26 cellular contexts compared by ENCODE assay signal in the genomic region with DNA sequence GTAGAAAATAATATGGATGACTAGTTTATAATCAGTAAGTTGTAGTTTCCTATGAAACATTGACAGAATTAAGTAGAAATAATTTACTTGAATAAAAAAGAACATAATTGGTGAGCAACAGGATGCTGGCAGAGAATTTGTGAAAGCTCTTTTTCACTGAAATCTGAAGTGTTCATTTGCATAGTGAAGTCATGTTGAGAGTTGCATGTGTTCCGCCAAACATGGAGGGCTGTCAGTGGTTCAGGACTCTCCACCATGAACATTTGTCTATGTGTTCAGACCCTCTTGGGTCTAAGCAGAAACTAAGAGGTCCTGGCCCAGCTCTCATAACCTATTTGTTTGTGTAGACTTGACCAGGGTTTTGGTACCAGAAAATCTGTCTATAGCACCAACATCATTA.
"Had no signal": no experiment of that assay in that cellular context is flagged by ENCODE, and none has a peak within 500 bp of the region (broad histone marks: within the 10 kb centered on the region; RNA-seq: fewer than 3 reads in every experiment).

No MANE protein-coding gene starts in this region.

- H3K9me3 ChIP-seq: MG63, Peyer's patch, SJSA1, SK-N-SH had no signal

- ATAC-seq: HepG2, T-cell had no signal

- H3K27me3 Mint-ChIP-seq: T-cell had no signal

- H3K4me1 ChIP-seq: Peyer's patch, SJSA1 had no signal

- H3K27ac ChIP-seq: PC-9, Peyer's patch, SJSA1 had no signal

- H3K4me3 Mint-ChIP-seq: T-cell; T-helper 1 cell treated with Interleukin-12 subunit alpha and Interleukin-12 subunit beta and Interleukin-4 antibody, amounts not matched to agents 30 μg/mL and 1 μg/mL, for 36 hours had no signal

- H3K27me3 ChIP-seq: MG63, Peyer's patch, SJSA1 had no signal

- H3K36me3 ChIP-seq: MG63, Peyer's patch, SJSA1 had no signal

- DNase-seq: IMR-90; Karpas-422; KG1; MG63; NCI-H1436; NCI-H187; NCI-H2029; NCI-H2081 treated with DMSO at 0.1 percent for 48 hours; NCI-H2171; NCI-H226; NCI-H446; NCI-H510A; NCI-H524 treated with DMSO at 0.1 percent for 48 hours; NK-92 treated with Interleukin-12 subunit alpha and Interleukin-12 subunit beta, amount 100 ng/mL, for 24 hours; OCI-M1; PC-9; Peyer's patch; Right ventricle myocardium superior; RPMI8226; SIG-M5; SK-N-SH; SW 1271; T-cell had no signal

- H3K36me3 Mint-ChIP-seq: T-cell had no signal

- H3K27ac Mint-ChIP-seq: T-cell; T-helper 1 cell treated with Interleukin-12 subunit alpha and Interleukin-12 subunit beta and Interleukin-4 antibody, amounts not matched to agents 30 μg/mL and 1 μg/mL, for 36 hours had no signal

- H3K4me3 ChIP-seq: MG63, PC-9, Peyer's patch, SJSA1 had no signal

- H3K9ac ChIP-seq: SK-N-SH had no signal

- H3K4me1 Mint-ChIP-seq: T-cell had no signal
